In the genomic region with DNA sequence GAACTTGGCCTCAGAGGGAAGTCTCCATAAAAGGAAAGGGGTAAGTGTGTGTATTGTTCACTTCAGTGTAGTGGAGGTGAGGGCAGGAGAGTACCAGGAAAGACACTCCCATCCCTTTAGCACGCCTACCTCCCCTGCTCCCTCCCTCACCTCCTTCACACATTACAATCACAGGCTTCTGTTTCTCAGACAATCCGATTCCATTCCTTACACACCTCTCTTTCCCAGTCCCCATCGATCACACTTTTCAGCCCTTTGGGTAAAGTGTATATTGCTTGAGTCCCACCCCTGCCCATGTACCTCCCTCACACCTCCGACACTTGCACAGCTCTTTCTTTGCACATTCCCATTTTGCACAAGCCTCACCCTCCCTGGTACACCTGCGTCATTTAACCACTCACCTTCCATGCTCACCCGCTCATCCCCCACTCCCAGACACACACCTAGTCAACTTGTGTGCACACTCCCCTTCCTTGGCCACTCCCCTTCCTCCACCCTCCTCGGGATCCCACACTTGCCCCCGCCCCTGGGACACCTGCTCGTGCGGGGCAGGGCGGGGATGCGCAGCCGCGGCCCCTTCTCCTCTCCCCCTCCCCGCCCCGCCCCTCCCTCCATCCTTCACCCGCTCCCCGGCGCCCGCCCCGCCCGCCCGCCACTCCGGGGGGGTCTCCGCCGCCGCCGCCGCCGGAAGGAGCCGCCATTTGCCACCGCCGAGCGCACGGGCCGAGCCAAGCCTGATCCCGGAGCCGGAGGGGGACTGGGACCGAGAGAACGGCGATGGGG, we compare ENCODE assay signal across 8 cellular contexts. TPM values are rescaled to one million over a fixed set of nuclear protein-coding genes. Genes with fewer than 3 reads are reported as not detected.
DNase-seq lines count a peak whose midpoint lies in the region; ATAC-seq and TF ChIP-seq lines count a peak whose summit lies in the region.

Gene MARCHF9 (plus strand): TSS at position 693 of the 783 bp plus-strand sequence. CDS start 426 bp downstream, outside the sequence.

- peak within 1 kb of the TSS; percentile 84 for H3K18ac ChIP-seq in neuronal stem cell (ENCODE audit: low read length)

- H3K9me2 ChIP-seq in PC-3 (replicated peaks; ENCODE audit: low read length) = no peaks in the 10 kb centered on the region

- H3K27me3 ChIP-seq in BJ (ENCODE audit: control insufficient read depth, insufficient read depth, low read length) (peaks cover 6% of the 10 kb centered on the region), HUES64 (ENCODE audit: insufficient read depth, low read length) (peaks cover 47% of the 10 kb centered on the region), PC-3 (ENCODE audit: low read length) (no peaks in the 10 kb centered on the region), neuronal stem cell (ENCODE audit: control insufficient read depth in 3 of 3, insufficient read depth in 3 of 3, low read depth in 1 of 3, low read length in 3 of 3) (peaks cover 0 to 13% (median 3%) of the 10 kb centered on the region in 3 experiments), thoracic aorta (replicated peaks; ENCODE audit: insufficient read depth) (no peaks in the 10 kb centered on the region)

- H3K27ac ChIP-seq in HUES64 (ENCODE audit: low read depth, low read length) = no peak within 1 kb of the TSS
- H3K27ac ChIP-seq in PC-3 (ENCODE audit: low read length) = no peak within 1 kb of the TSS
- H3K27ac ChIP-seq in neuronal stem cell (replicated peaks; ENCODE audit: low read length) = no peak within 1 kb of the TSS
- no peak within 1 kb of the TSS for H3K27ac ChIP-seq in thoracic aorta

- no peak within 1 kb of the TSS for H4K8ac ChIP-seq in neuronal stem cell (ENCODE audit: low read depth, low read length)

- H4K91ac ChIP-seq in neuronal stem cell (ENCODE audit: low read depth, low read length, poor library complexity) = no peak within 1 kb of the TSS

- POLR2A ChIA-PET in BJ (lab: Charles Lee) (no interaction called here), PC-3 (lab: Charles Lee; ENCODE audit: unreplicated experiment) (interaction anchor here (0.5 to 0.6 kb wide), 2 partner anchors 31 to 49 kb away, joined by 3 read pairs; no protein-coding TSS in a partner anchor)

- no peak within 1 kb of the TSS for H3K4ac ChIP-seq in neuronal stem cell (ENCODE audit: low read length)

- CTCF ChIA-PET in BJ (lab: Yijun Ruan, JAX) (interaction anchor here (0.5 to 0.6 kb wide), 2 partner anchors 28 to 48 kb away, joined by 3 read pairs; no protein-coding TSS in a partner anchor), PC-3 (lab: Charles Lee) (no interaction called here)

- H3K79me1 ChIP-seq in neuronal stem cell (ENCODE audit: low read depth, low read length) = peaks cover 13% of the 10 kb centered on the region

- BruUV-seq in PC-3 (replicated peaks; lab: Mats Ljungman, UMichigan) = no TSS peak

- no peak within 1 kb of the TSS for H2BK12ac ChIP-seq in neuronal stem cell (ENCODE audit: low read length)

- no peak within 1 kb of the TSS for H2BK15ac ChIP-seq in neuronal stem cell (ENCODE audit: low read length)

- H3K9me3 ChIP-seq in HUES64 (ENCODE audit: insufficient read depth, low read depth, low read length) (no peaks in the 10 kb centered on the region), PC-3 (ENCODE audit: low read length) (no peaks in the 10 kb centered on the region), neuronal stem cell (replicated peaks in 1 of 2; ENCODE audit: control insufficient read depth in 2 of 2, insufficient read depth in 1 of 2, low read depth in 1 of 2, low read length in 2 of 2) (no peaks in the 10 kb centered on the region), thoracic aorta (no peaks in the 10 kb centered on the region)

- no peak within 1 kb of the TSS for H2BK120ac ChIP-seq in neuronal stem cell (ENCODE audit: low read depth, low read length)

- no peaks in the 10 kb centered on the region for H4K20me1 ChIP-seq in PC-3 (ENCODE audit: low read length)

- no peak for DNase-seq in BJ (ENCODE audit: low read depth)
- peak; percentile 86 for DNase-seq in PC-3
- peak; percentile 77 for DNase-seq in activated T-helper 1 cell treated with Interleukin-2 at 50 U/mL for 16 hours (ENCODE audit: low read depth)
- no peak for DNase-seq in fibroblast of the aortic adventitia (ENCODE audit: low read depth)
- no peak for DNase-seq in neuronal stem cell (ENCODE audit: low spot score)
- no peak for DNase-seq in thoracic aorta (ENCODE audit: low spot score)

- intact Hi-C loops in PC-3 (cut with micrococcal nuclease) = no loop called here

- TF ChIP-seq CTCF in BJ (IDR thresholded peaks at IDR 0.05; ENCODE audit: insufficient read depth, low read depth, low read length) (no peak), PC-3 (conservative IDR thresholded peaks at IDR 0.05; ENCODE audit: low read depth, low read length) (no peak), fibroblast of the aortic adventitia (IDR thresholded peaks at IDR 0.05; ENCODE audit: insufficient read depth, low read length) (no peak), thoracic aorta (IDR thresholded peaks at IDR 0.05) (no peak)

- peak within 1 kb of the TSS; percentile 92 for H3K4me2 ChIP-seq in PC-3 (ENCODE audit: low read length)
- peak within 1 kb of the TSS; percentile 97 for H3K4me2 ChIP-seq in neuronal stem cell (ENCODE audit: insufficient read depth, low read length, poor library complexity, severe bottlenecking)

- H3K9ac ChIP-seq in HUES64 (ENCODE audit: low read depth, low read length) (no peak within 1 kb of the TSS), PC-3 (ENCODE audit: low read length) (peak within 1 kb of the TSS; percentile 42), neuronal stem cell (ENCODE audit: low read depth, low read length, poor library complexity) (peak within 1 kb of the TSS; percentile 87)

- no peak within 1 kb of the TSS for H3K23ac ChIP-seq in neuronal stem cell (ENCODE audit: low read depth, low read length, poor library complexity)

- H2BK5ac ChIP-seq in neuronal stem cell (ENCODE audit: low read length) = no peak within 1 kb of the TSS

- H2AFZ ChIP-seq in PC-3 (ENCODE audit: low read length) (peak within 1 kb of the TSS; percentile 90), neuronal stem cell (ENCODE audit: low read length) (peak within 1 kb of the TSS; percentile 61)

- no peak within 1 kb of the TSS for H3K14ac ChIP-seq in neuronal stem cell (ENCODE audit: low read length)

- peak; percentile 33 for ATAC-seq in GM19455 (IDR thresholded peaks at IDR 0.05; ENCODE audit: unreplicated experiment)
- peak; percentile 54 for ATAC-seq in PC-3
- no peak for ATAC-seq in thoracic aorta (ENCODE audit: insufficient number of reproducible peaks, low FRiP score, low read depth)

- H3K79me2 ChIP-seq in PC-3 (ENCODE audit: low read length) = peaks cover 29% of the 10 kb centered on the region

- H3K4me3 ChIP-seq in BJ (ENCODE audit: low read depth, low read length) (peak within 1 kb of the TSS; percentile 52), HUES64 (ENCODE audit: low read length) (peak within 1 kb of the TSS; percentile 74), PC-3 (ENCODE audit: low read length) (peak within 1 kb of the TSS; percentile 75), fibroblast of the aortic adventitia (ENCODE audit: low read depth, low read length) (peak within 1 kb of the TSS; percentile 65), neuronal stem cell (ENCODE audit: low read length in 2 of 2) (peak within 1 kb of the TSS; percentile 58 to 89), thoracic aorta (peak within 1 kb of the TSS; percentile 81)

- no peaks in the 10 kb centered on the region; the same call in 1 of the 2 replicates for H3K36me3 ChIP-seq in BJ (ENCODE audit: control insufficient read depth, insufficient read depth, low read length)
- H3K36me3 ChIP-seq in HUES64 (ENCODE audit: insufficient read depth, low read length) = peaks cover 12% of the 10 kb centered on the region
- H3K36me3 ChIP-seq in PC-3 (ENCODE audit: low read depth, low read length) = peaks cover 11% of the 10 kb centered on the region; the same call in 1 of the 2 replicates
- H3K36me3 ChIP-seq in neuronal stem cell (replicated peaks in 1 of 2; ENCODE audit: control insufficient read depth in 2 of 2, insufficient read depth in 2 of 2, low read length in 2 of 2) = peaks cover 17 to 46% of the 10 kb centered on the region in 2 donors
- peaks cover 14% of the 10 kb centered on the region for H3K36me3 ChIP-seq in thoracic aorta

- H3K4me1 ChIP-seq in HUES64 (ENCODE audit: insufficient read depth, low read length) = peaks cover 18% of the 10 kb centered on the region
- H3K4me1 ChIP-seq in PC-3 (ENCODE audit: insufficient read depth, low read length) = peaks cover 31% of the 10 kb centered on the region
- H3K4me1 ChIP-seq in neuronal stem cell (ENCODE audit: control insufficient read depth in 2 of 2, insufficient read depth in 1 of 2, low read depth in 1 of 2, low read length in 2 of 2) = peaks cover 29 to 39% of the 10 kb centered on the region in 2 donors
- peaks cover 25 to 33% of the 10 kb centered on the region in 2 donors for H3K4me1 ChIP-seq in thoracic aorta (ENCODE audit: control insufficient read depth in 1 of 2, low read depth in 2 of 2)

- WGBS in HUES64 = under 1% methylated on average over 34 of the region's 41 CpGs
- no CpG with 5 or more reads among the region's 41 CpGs for WGBS in neuronal stem cell (ENCODE audit: extremely low coverage in 2 of 2, insufficient read length in 2 of 2, insufficient replicate concordance in 1 of 2), 2 donors

- H3F3A ChIP-seq in PC-3 (ENCODE audit: low read length, unreplicated experiment) = no peaks in the 10 kb centered on the region

- H2AK5ac ChIP-seq in neuronal stem cell (ENCODE audit: low read depth, low read length) = peak within 1 kb of the TSS; percentile 46

RNA-seq across cellular contexts. Expression of gene MARCHF9, which starts in this region (rescaled TPM):
- polyA plus RNA-seq in BJ (2011; rRNA removed) = 3.1 and 6.2 TPM in 2 replicates
- polyA minus RNA-seq in BJ (2011; rRNA and poly(A)+ RNA removed) = 3.0 and 5.1 TPM in 2 replicates
- polyA plus RNA-seq in HUES64 (2013, experiment 1 of 2) = 3.7 TPM
- 4.6 TPM for polyA plus RNA-seq in HUES64 (2013, experiment 2 of 2)
- total RNA-seq in PC-3 (2014; rRNA removed) = 9.3 and 13.4 TPM in 2 replicates
- 0.57 and 2.1 TPM in 2 replicates for total RNA-seq in fibroblast of the aortic adventitia (ENCODE audit: low replicate concordance)
- 14.0 TPM for polyA plus RNA-seq in neuronal stem cell (2013, experiment 1 of 2)
- 14.6 TPM for polyA plus RNA-seq in neuronal stem cell (2013, experiment 2 of 2)
- total RNA-seq in thoracic aorta = 10 to 100 TPM in 1 of 2 donors, 1 to 10 TPM in 1; 8.8 to 11.2 TPM

Comparison
In these comparisons a context has a peak if more than half of its experiments do, and no peak if none do; other contexts are left out.
1. DNase-seq: peak in PC-3 (single experiment) and activated T-helper 1 cell treated with Interleukin-2 at 50 U/mL for 16 hours (single experiment); none in BJ (single experiment), fibroblast of the aortic adventitia (single experiment), neuronal stem cell (single experiment) and thoracic aorta (single experiment).
2. Peak in every context shown above with its lines, with median percentiles within 50 percentile points of each other: H3K4me3 ChIP-seq.